Comparison of ENCODE assay signal across 8 cellular contexts in genomic region chr16:51431517-51432241, GRCh38.
DNase-seq lines count a peak whose midpoint lies in the region; ATAC-seq and TF ChIP-seq lines count a peak whose summit lies in the region.

No MANE protein-coding gene starts in this region.

- H3K9ac ChIP-seq in BLaER1 = no peak overlapping the region

- ATAC-seq in HG02981 (IDR thresholded peaks at IDR 0.05; ENCODE audit: unreplicated experiment) = no peak

- H3K27ac ChIP-seq in BLaER1 (no peak overlapping the region), PC-9 (no peak overlapping the region)

- POLR2A ChIA-PET in PC-9 (lab: Charles Lee; ENCODE audit: unreplicated experiment) = no interaction called here

- H3K4me2 ChIP-seq in BLaER1 (peak overlapping the region; percentile 28; the same call in 1 of the 2 replicates), PC-9 (no peak overlapping the region)

- H2AFZ ChIP-seq in PC-9 = no peak overlapping the region

- DNase-seq in MV-4-11 (lab: John Stamatoyannopoulos, UW) (peak; percentile 92), cardiac fibroblast (ENCODE audit: low read depth in 2 of 2) (peak; percentile 88 to 93), midbrain (lab: John Stamatoyannopoulos, UW) (peak; percentile 46), NCI-H510A treated with DMSO at 0.1 percent for 48 hours (lab: John Stamatoyannopoulos, UW) (no peak), PC-9 (no peak)
- no peak for DNase-seq in activated effector memory CD4-positive, alpha-beta T cell treated with Interleukin-2 at 50 U/mL for 16 hours

- no peaks in the 10 kb centered on the region for H3K79me2 ChIP-seq in PC-9 (ENCODE audit: low read depth)

- TF ChIP-seq CTCF in cardiac fibroblast (IDR thresholded peaks at IDR 0.05; ENCODE audit: low read depth, low read length) = no peak
- no peak for TF ChIP-seq CTCF in PC-9 (conservative IDR thresholded peaks at IDR 0.05)

- H3K27me3 ChIP-seq in BLaER1 (no peaks in the 10 kb centered on the region), PC-9 (ENCODE audit: insufficient read depth, low read depth) (no peaks in the 10 kb centered on the region)

- H3K9me3 ChIP-seq in BLaER1 (no peaks in the 10 kb centered on the region), PC-9 (ENCODE audit: insufficient read depth, low read depth) (no peaks in the 10 kb centered on the region)

- intact Hi-C loops in PC-9 (cut with micrococcal nuclease; ENCODE audit: unreplicated experiment) = no loop called here

- H3K36me3 ChIP-seq in BLaER1 (no peaks in the 10 kb centered on the region), PC-9 (ENCODE audit: low read depth) (no peaks in the 10 kb centered on the region)

- CTCF ChIA-PET in PC-9 (lab: Charles Lee) = no interaction called here

- no peak overlapping the region for H3K4me3 ChIP-seq in BLaER1
- H3K4me3 ChIP-seq in cardiac fibroblast (replicated peaks in 1 of 2; ENCODE audit: low read depth in 2 of 2, low read length in 2 of 2) = no peak overlapping the region
- H3K4me3 ChIP-seq in PC-9 = no peak overlapping the region

- H3K4me1 ChIP-seq in BLaER1 (0 out of 2 replicates have a peak, but pooled peaks cover 8% of the 10 kb centered on the region), PC-9 (replicated peaks; ENCODE audit: insufficient read depth) (no peaks in the 10 kb centered on the region)

- H3K9me2 ChIP-seq in PC-9 (ENCODE audit: insufficient read depth) = no peaks in the 10 kb centered on the region; the same call in 1 of the 2 replicates

- no peaks in the 10 kb centered on the region for H3F3A ChIP-seq in PC-9 (ENCODE audit: insufficient read depth, low read depth)

- BruUV-seq in PC-9 (replicated peaks; lab: Mats Ljungman, UMichigan) = no TSS peak

- no peaks in the 10 kb centered on the region for H4K20me1 ChIP-seq in BLaER1
- H4K20me1 ChIP-seq in PC-9 (ENCODE audit: insufficient read depth) = no peaks in the 10 kb centered on the region

Comparison
In these comparisons a context has a peak if more than half of its experiments do, and no peak if none do; other contexts are left out.
1. DNase-seq: peak in MV-4-11 (single experiment), cardiac fibroblast (2 of 2) and midbrain (single experiment); none in activated effector memory CD4-positive, alpha-beta T cell treated with Interleukin-2 at 50 U/mL for 16 hours (single experiment), NCI-H510A treated with DMSO at 0.1 percent for 48 hours (single experiment) and PC-9 (0 of 2).